In the genomic region with DNA sequence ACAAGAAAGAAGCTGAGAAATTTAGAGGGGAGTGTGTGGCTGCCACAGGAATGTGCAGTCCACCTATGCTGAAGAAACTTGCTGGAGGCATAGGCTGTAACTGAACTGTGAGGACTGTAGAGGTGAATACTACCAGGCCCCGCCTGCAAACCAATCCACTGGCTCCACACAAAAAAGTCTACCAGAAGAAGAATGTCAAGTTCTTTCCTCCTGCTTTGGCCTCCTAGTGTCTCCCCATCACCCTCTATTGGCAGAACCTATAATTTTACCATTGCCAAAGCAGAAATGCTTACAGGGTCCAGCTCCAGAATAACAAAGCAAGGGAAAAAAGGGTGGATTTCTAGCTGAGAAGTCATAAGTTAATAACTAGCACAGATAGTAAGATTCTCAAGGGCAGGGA, we compare ENCODE assay signal across 9 cellular contexts. TPM values are rescaled to one million over a fixed set of nuclear protein-coding genes. Genes with fewer than 3 reads are reported as not detected.
DNase-seq lines count a peak whose midpoint lies in the region; ATAC-seq, FAIRE-seq and TF ChIP-seq lines count a peak whose summit lies in the region.
"Had no signal": no experiment of that assay in that cellular context is flagged by ENCODE, and none has a peak within 500 bp of the region (broad histone marks: within the 10 kb centered on the region; RNA-seq: fewer than 3 reads in every experiment).

No MANE protein-coding gene starts in this region.

- no peaks in the 10 kb centered on the region for H3F3A ChIP-seq in SK-N-SH (replicated peaks; ENCODE audit: insufficient read depth)

- no peak for TF ChIP-seq EP300 in SK-N-SH (IDR thresholded peaks at IDR 0.05; ENCODE audit: borderline replicate concordance in 1 of 2, low read depth in 1 of 2, low read length in 1 of 2)
- TF ChIP-seq EP300 in HepG2 (IDR thresholded peaks at IDR 0.05; ENCODE audit: low read depth in 2 of 2, low read length in 2 of 2) = no peak
- no peak for TF ChIP-seq EP300 in HepG2 (CRISPR knock-in tag; IDR thresholded peaks at IDR 0.05; ENCODE audit: borderline replicate concordance)

- H3K27me3 ChIP-seq in SK-N-SH (ENCODE audit: insufficient read depth) (no peaks in the 10 kb centered on the region), HepG2 (ENCODE audit: control insufficient read depth in 1 of 2, insufficient read depth in 2 of 2, low read length in 2 of 2) (no peaks in the 10 kb centered on the region; a peak in 1 of 5 replicates)
- H3K27me3 ChIP-seq: BLaER1 had no signal

- 88% methylated on average over 1 of the region's 1 CpG for WGBS in SK-N-SH (ENCODE audit: low lambda C conversion rate)
- 7% methylated on average over 1 of the region's 1 CpG for WGBS in HepG2 (ENCODE audit: low lambda C conversion rate)

- TF ChIP-seq POLR2A in HepG2 (IDR thresholded peaks at IDR 0.05; ENCODE audit: insufficient read depth in 1 of 2, low read depth in 2 of 2, low read length in 2 of 2) = no peak

- FAIRE-seq in HepG2 (lab: Jason Lieb, UNC) = no peak

- H3K4me3 ChIP-seq in HEK293 (ENCODE audit: low read depth, low read length) (no peak overlapping the region), SK-N-SH (ENCODE audit: low read depth in 2 of 2, low read length in 1 of 2) (no peak overlapping the region), HepG2 (replicated peaks in 1 of 3; ENCODE audit: insufficient read depth in 1 of 3, low read depth in 2 of 3, low read length in 3 of 3) (no peak overlapping the region)
- H3K4me3 ChIP-seq: BLaER1 had no signal

- no peak overlapping the region for H3K27ac ChIP-seq in HEK293 (ENCODE audit: extremely low read depth, low read depth, low read length)
- H3K27ac ChIP-seq in SK-N-SH (ENCODE audit: low read depth in 2 of 2, low read length in 1 of 2) = no peak overlapping the region
- H3K27ac ChIP-seq in HepG2 (ENCODE audit: extremely low read length, insufficient read depth, low read length) = no peak overlapping the region
- H3K27ac ChIP-seq: BLaER1 had no signal

- H3K4me1 ChIP-seq in HEK293 (ENCODE audit: control insufficient read depth, insufficient read depth, low read length) (no peaks in the 10 kb centered on the region), SK-N-SH (ENCODE audit: control insufficient read depth in 1 of 2, insufficient read depth in 2 of 2, low read depth in 1 of 2, low read length in 1 of 2) (no peaks in the 10 kb centered on the region), HepG2 (ENCODE audit: insufficient read depth, low read length) (0 out of 2 replicates have a peak, but pooled peaks cover 5% of the 10 kb centered on the region)
- H3K4me1 ChIP-seq: BLaER1 had no signal

- ATAC-seq in HepG2 (peak; percentile 98), omental fat pad (ENCODE audit: low FRiP score) (no peak)

- H2AFZ ChIP-seq in SK-N-SH (ENCODE audit: low read depth) = no peak overlapping the region
- no peak overlapping the region for H2AFZ ChIP-seq in HepG2 (ENCODE audit: low read length)

- no peaks in the 10 kb centered on the region for H4K20me1 ChIP-seq in SK-N-SH (ENCODE audit: insufficient read depth)
- no peaks in the 10 kb centered on the region for H4K20me1 ChIP-seq in HepG2 (ENCODE audit: insufficient read depth, low read length)
- H4K20me1 ChIP-seq: BLaER1 had no signal

- H3K36me3 ChIP-seq in HEK293 (ENCODE audit: control insufficient read depth in 2 of 2, insufficient read depth in 1 of 2, low read length in 2 of 2) (no peaks in the 10 kb centered on the region), SK-N-SH (replicated peaks in 1 of 2; ENCODE audit: control insufficient read depth in 1 of 2, insufficient read depth in 2 of 2, low read length in 1 of 2) (no peaks in the 10 kb centered on the region), HepG2 (replicated peaks in 1 of 2; ENCODE audit: control insufficient read depth in 1 of 2, insufficient read depth in 2 of 2, low read length in 2 of 2) (no peaks in the 10 kb centered on the region)
- H3K36me3 ChIP-seq: BLaER1 had no signal

- POLR2A ChIA-PET in HEK293 (lab: Yijun Ruan, JAX) = no interaction called here
- POLR2A ChIA-PET in SK-N-SH (lab: Yijun Ruan, JAX) = no interaction called here
- POLR2A ChIA-PET in HepG2 (lab: Yijun Ruan, JAX) = interaction anchor here (1.0 kb wide), 1 partner anchor 125 kb away, joined by 3 read pairs; no protein-coding TSS in a partner anchor

- H3K4me2 ChIP-seq in SK-N-SH = no peak overlapping the region
- H3K4me2 ChIP-seq in HepG2 (ENCODE audit: low read depth, low read length) = no peak overlapping the region
- H3K4me2 ChIP-seq: BLaER1 had no signal

- H3K9me2 ChIP-seq in SK-N-SH = no peaks in the 10 kb centered on the region

- no peaks in the 10 kb centered on the region for H3K9me3 ChIP-seq in HEK293 (ENCODE audit: control insufficient read depth, insufficient read depth, low read depth, low read length)
- H3K9me3 ChIP-seq in SK-N-SH = no peaks in the 10 kb centered on the region
- H3K9me3 ChIP-seq in HepG2 (ENCODE audit: low read length) = no peaks in the 10 kb centered on the region

- TF ChIP-seq RAD21 in SK-N-SH (IDR thresholded peaks at IDR 0.05; ENCODE audit: low read length) (peak; percentile 23; the same call in 1 of the 2 replicates), HepG2 (CRISPR knock-in tag; IDR thresholded peaks at IDR 0.05) (0 out of 2 replicates have a peak, but pooled peaks have one; percentile 31)

- no peak overlapping the region for H3K9ac ChIP-seq in SK-N-SH
- H3K9ac ChIP-seq in HepG2 (ENCODE audit: insufficient read depth, low read depth, low read length) = no peak overlapping the region
- H3K9ac ChIP-seq: BLaER1 had no signal

- H3K79me2 ChIP-seq in SK-N-SH (ENCODE audit: insufficient read depth) (no peaks in the 10 kb centered on the region), HepG2 (ENCODE audit: insufficient read depth, low read length) (no peaks in the 10 kb centered on the region)

- CTCF ChIA-PET in HEK293 (lab: Yijun Ruan, JAX) (interaction anchor here (0.6 to 1.9 kb wide), 5 partner anchors 17 to 202 kb away, joined by 3 to 7 read pairs (median 3); no protein-coding TSS in a partner anchor), SK-N-SH (lab: Yijun Ruan, JAX) (interaction anchor here (0.9 to 1.3 kb wide), 2 partner anchors 16 to 156 kb away, joined by 3 to 5 read pairs; no protein-coding TSS in a partner anchor), HepG2 (lab: Yijun Ruan, JAX; ENCODE audit: low intra/inter-chr PET ratio, low total read pairs) (interaction anchor here (0.7 to 1.6 kb wide), 2 partner anchors 76 to 151 kb away, joined by 3 to 10 read pairs; no protein-coding TSS in a partner anchor)

- intact Hi-C loops in HepG2 (cut with micrococcal nuclease; ENCODE audit: unreplicated experiment) = loop anchor here (1.0 kb wide), 2 partner anchors 76 to 151 kb away; no protein-coding TSS in a partner anchor

- in situ Hi-C loops in HepG2 (cut with HindIII; ENCODE audit: extremely low pct_ligation_motif_present, low pct_unique_long_range_greater_than_20kb) = loop anchor here (10.0 kb wide), 1 partner anchor 153 kb away; no protein-coding TSS in a partner anchor

- TF ChIP-seq CTCF in HEK293 (tag by site-specific recombination; IDR thresholded peaks at IDR 0.05) (no peak), SK-N-SH (IDR thresholded peaks at IDR 0.05) (peak; percentile 33), HepG2 (CRISPR knock-in tag; IDR thresholded peaks at IDR 0.05) (peak; percentile 63), omental fat pad (IDR thresholded peaks at IDR 0.05) (no peak)

- BruUV-seq in HepG2 (replicated peaks; lab: Mats Ljungman, UMichigan) = no TSS peak

- DNase-seq in NCI-H2227 (lab: John Stamatoyannopoulos, UW; ENCODE audit: unreplicated experiment) = peak; percentile 13
- DNase-seq in NCI-H2227 treated with DMSO at 0.1 percent for 48 hours (lab: John Stamatoyannopoulos, UW) = no peak
- peak; percentile 8 for DNase-seq in SK-N-SH
- DNase-seq in HepG2 (ENCODE audit: low spot score) = peak; percentile 66
- DNase-seq in hippocampal formation (lab: John Stamatoyannopoulos, UW) = no peak
- no peak for DNase-seq in omental fat pad (ENCODE audit: low spot score)
- no peak for DNase-seq in stimulated activated CD4-positive, alpha-beta T cell treated with anti-CD3 and anti-CD28 coated beads, Interleukin-4, amount 100 ng/mL, for 24 hours

RNA-seq across cellular contexts. Expression of gene ATP5MC3, which starts 5.9 kb away (rescaled TPM):
- polyA plus RNA-seq in SK-N-SH (2012; rRNA removed) (365 and 408 TPM in 2 replicates), HepG2 (2011; rRNA removed) (732 and 1,007 TPM in 2 replicates)
- polyA plus RNA-seq in SK-N-SH (2012; cell fraction: cytosol; rRNA removed) = 423 and 511 TPM in 2 replicates
- 130 and 152 TPM in 2 replicates for polyA plus RNA-seq in SK-N-SH (2012; cell fraction: nucleus; rRNA removed)
- total RNA-seq in HepG2 (2016; rRNA removed; fragmentation: Illumina TruSeq; extraction: Trizol) (676 and 882 TPM in 2 replicates), omental fat pad (100 to 1,000 TPM; 111 to 259 (median 178) TPM)
- 124 and 136 TPM in 2 replicates for total RNA-seq in HepG2 (2016; cell fraction: cytosol; rRNA removed; fragmentation: Illumina TruSeq; extraction: Trizol; ENCODE audit: low read depth)
- total RNA-seq in HepG2 (2016; cell fraction: insoluble cytoplasmic fraction; rRNA removed; fragmentation: Illumina TruSeq; extraction: Trizol) = 688 and 928 TPM in 2 replicates
- 165 and 177 TPM in 2 replicates for total RNA-seq in HepG2 (2016; cell fraction: membrane; rRNA removed; fragmentation: Illumina TruSeq; extraction: Trizol)
- 246 and 253 TPM in 2 replicates for total RNA-seq in HepG2 (2016; cell fraction: nucleus; rRNA removed; fragmentation: Illumina TruSeq; extraction: Trizol)
- polyA plus RNA-seq in HepG2 (2011; cell fraction: cytosol; rRNA removed) = 686 and 795 TPM in 2 replicates
- 192 and 230 TPM in 2 replicates for polyA plus RNA-seq in HepG2 (2011; cell fraction: nucleus; rRNA removed)
- polyA plus RNA-seq in HepG2 (2012) = 423 and 600 TPM in 2 replicates
- 139 and 168 TPM in 2 replicates for polyA plus RNA-seq in HepG2 (2016; cell fraction: cytosol; fragmentation: Illumina TruSeq; extraction: Trizol; ENCODE audit: low read depth)
- 890 and 976 TPM in 2 replicates for polyA plus RNA-seq in HepG2 (2016; cell fraction: insoluble cytoplasmic fraction; fragmentation: Illumina TruSeq; extraction: Trizol; ENCODE audit: low read depth)
- 161 and 175 TPM in 2 replicates for polyA plus RNA-seq in HepG2 (2016; cell fraction: membrane; fragmentation: Illumina TruSeq; extraction: Trizol; ENCODE audit: low read depth)
- polyA plus RNA-seq in HepG2 (2016; cell fraction: nucleus; fragmentation: Illumina TruSeq; extraction: Trizol; ENCODE audit: insufficient read depth, low read depth) = 342 and 360 TPM in 2 replicates
- 217 and 353 TPM in 2 replicates for polyA minus RNA-seq in HepG2 (2011; rRNA and poly(A)+ RNA removed; ENCODE audit: low replicate concordance)
- 159 and 173 TPM in 2 replicates for polyA minus RNA-seq in HepG2 (2011; cell fraction: cytosol; rRNA and poly(A)+ RNA removed)
- polyA minus RNA-seq in HepG2 (2011; cell fraction: nucleus; rRNA and poly(A)+ RNA removed) = 116 and 118 TPM in 2 replicates

RNA-seq across cellular contexts. Expression of gene ATF2, which starts 19.4 kb away (rescaled TPM):
- polyA plus RNA-seq in SK-N-SH (2012; rRNA removed) = 19.0 and 25.7 TPM in 2 replicates
- polyA plus RNA-seq in SK-N-SH (2012; cell fraction: cytosol; rRNA removed) = 19.7 and 22.3 TPM in 2 replicates
- 10.7 and 22.9 TPM in 2 replicates for polyA plus RNA-seq in SK-N-SH (2012; cell fraction: nucleus; rRNA removed)
- total RNA-seq in HepG2 (2016; rRNA removed; fragmentation: Illumina TruSeq; extraction: Trizol) = 95.1 and 135 TPM in 2 replicates
- 48.6 and 49.2 TPM in 2 replicates for total RNA-seq in HepG2 (2016; cell fraction: cytosol; rRNA removed; fragmentation: Illumina TruSeq; extraction: Trizol; ENCODE audit: low read depth)
- total RNA-seq in HepG2 (2016; cell fraction: insoluble cytoplasmic fraction; rRNA removed; fragmentation: Illumina TruSeq; extraction: Trizol) = 90.1 and 133 TPM in 2 replicates
- total RNA-seq in HepG2 (2016; cell fraction: membrane; rRNA removed; fragmentation: Illumina TruSeq; extraction: Trizol) = 99.1 and 101 TPM in 2 replicates
- 86.7 and 92.9 TPM in 2 replicates for total RNA-seq in HepG2 (2016; cell fraction: nucleus; rRNA removed; fragmentation: Illumina TruSeq; extraction: Trizol)
- 73.0 and 91.6 TPM in 2 replicates for polyA plus RNA-seq in HepG2 (2011; rRNA removed)
- 48.3 and 53.5 TPM in 2 replicates for polyA plus RNA-seq in HepG2 (2011; cell fraction: cytosol; rRNA removed)
- polyA plus RNA-seq in HepG2 (2011; cell fraction: nucleus; rRNA removed) = 40.6 and 47.0 TPM in 2 replicates
- polyA plus RNA-seq in HepG2 (2012) = 42.8 and 50.8 TPM in 2 replicates
- 8.8 TPM in 2 replicates for polyA plus RNA-seq in HepG2 (2016; cell fraction: cytosol; fragmentation: Illumina TruSeq; extraction: Trizol; ENCODE audit: low read depth)
- 78.8 and 82.7 TPM in 2 replicates for polyA plus RNA-seq in HepG2 (2016; cell fraction: insoluble cytoplasmic fraction; fragmentation: Illumina TruSeq; extraction: Trizol; ENCODE audit: low read depth)
- 29.0 and 30.3 TPM in 2 replicates for polyA plus RNA-seq in HepG2 (2016; cell fraction: membrane; fragmentation: Illumina TruSeq; extraction: Trizol; ENCODE audit: low read depth)
- 69.5 and 71.2 TPM in 2 replicates for polyA plus RNA-seq in HepG2 (2016; cell fraction: nucleus; fragmentation: Illumina TruSeq; extraction: Trizol; ENCODE audit: insufficient read depth, low read depth)
- polyA minus RNA-seq in HepG2 (2011; rRNA and poly(A)+ RNA removed; ENCODE audit: low replicate concordance) = 106 and 216 TPM in 2 replicates
- 75.8 and 90.0 TPM in 2 replicates for polyA minus RNA-seq in HepG2 (2011; cell fraction: cytosol; rRNA and poly(A)+ RNA removed)
- 246 and 266 TPM in 2 replicates for polyA minus RNA-seq in HepG2 (2011; cell fraction: nucleus; rRNA and poly(A)+ RNA removed)
- total RNA-seq in omental fat pad = 10 to 100 TPM; 49.3 to 66.8 (median 54.7) TPM

Comparison
In these comparisons a context has a peak if more than half of its experiments do, and no peak if none do; other contexts are left out.
1. DNase-seq: peak in NCI-H2227 (single experiment), SK-N-SH (single experiment) and HepG2 (single experiment); none in NCI-H2227 treated with DMSO at 0.1 percent for 48 hours (single experiment), hippocampal formation (0 of 2), omental fat pad (single experiment) and stimulated activated CD4-positive, alpha-beta T cell treated with anti-CD3 and anti-CD28 coated beads, Interleukin-4, amount 100 ng/mL, for 24 hours (single experiment).
2. CTCF ChIP-seq: peak in SK-N-SH (single experiment) and HepG2 (single experiment); none in HEK293 (single experiment) and omental fat pad (0 of 3).